In genomic region chrX:106707771-106708454, GRCh38 we compare ENCODE assay signal across 11 cellular contexts. TPM values are rescaled to one million over a fixed set of nuclear protein-coding genes. Genes with fewer than 3 reads are reported as not detected.
DNase-seq lines count a peak whose midpoint lies in the region; ATAC-seq, FAIRE-seq and TF ChIP-seq lines count a peak whose summit lies in the region.
"Had no signal": no experiment of that assay in that cellular context is flagged by ENCODE, and none has a peak within 500 bp of the region (broad histone marks: within the 10 kb centered on the region; RNA-seq: fewer than 3 reads in every experiment).

No MANE protein-coding gene starts in this region.

- FAIRE-seq in A549 (lab: Jason Lieb, UNC), result peak; percentile 98

- H3K4me3 ChIP-seq in A549 (no peak overlapping the region), hepatocyte (no peak overlapping the region)
- H3K4me3 ChIP-seq: suprapubic skin had no signal

- H3K27me3 ChIP-seq in hepatocyte, result no peaks in the 10 kb centered on the region
- H3K27me3 ChIP-seq: suprapubic skin had no signal

- POLR2A ChIA-PET in A549 (lab: Yijun Ruan, JAX), result no interaction called here

- no peaks in the 10 kb centered on the region for H4K20me1 ChIP-seq in hepatocyte (ENCODE audit: insufficient read depth, poor library complexity, severe bottlenecking)

- peak; percentile 99 for ATAC-seq in A549
- ATAC-seq in activated T-helper 17 cell treated with anti-CD3 and anti-CD28 coated beads, Interleukin-2, amount 50 U/mL, for 72 hours (replicated peaks), result peak; percentile 93

- no peak overlapping the region for H3K4me3 Mint-ChIP-seq in activated T-helper 17 cell treated with anti-CD3 and anti-CD28 coated beads, Interleukin-2, amount 50 U/mL, for 72 hours
- no peak overlapping the region for H3K4me3 Mint-ChIP-seq in osteocyte (ENCODE audit: unreplicated experiment)
- H3K4me3 Mint-ChIP-seq: mesothelial cell of epicardium had no signal

- no peak overlapping the region for H2AFZ ChIP-seq in hepatocyte

- TF ChIP-seq CTCF in A549 (IDR thresholded peaks at IDR 0.05) (no peak), hepatocyte (IDR thresholded peaks at IDR 0.05; ENCODE audit: poor library complexity) (no peak), osteocyte (IDR thresholded peaks at IDR 0.05) (no peak)

- no peaks in the 10 kb centered on the region for H3K36me3 Mint-ChIP-seq in activated T-helper 17 cell treated with anti-CD3 and anti-CD28 coated beads, Interleukin-2, amount 50 U/mL, for 72 hours (ENCODE audit: low read depth)
- H3K36me3 Mint-ChIP-seq in osteocyte (ENCODE audit: unreplicated experiment), result no peaks in the 10 kb centered on the region
- H3K36me3 Mint-ChIP-seq: mesothelial cell of epicardium had no signal

- H3K27ac ChIP-seq in A549, result peak overlapping the region; percentile 32; a peak in 1 of 6 replicates
- no peak overlapping the region for H3K27ac ChIP-seq in hepatocyte
- H3K27ac ChIP-seq: suprapubic skin had no signal

- no peak for TF ChIP-seq RAD21 in A549 (conservative IDR thresholded peaks at IDR 0.05 in 1 of 2, IDR thresholded peaks at IDR 0.05 in 1 of 2)

- TF ChIP-seq EP300 in A549 (IDR thresholded peaks at IDR 0.05), result no peak

- TF ChIP-seq POLR2A in A549 (IDR thresholded peaks at IDR 0.05; ENCODE audit: low read length), result no peak

- no peaks in the 10 kb centered on the region for H3K79me2 ChIP-seq in hepatocyte

- no peaks in the 10 kb centered on the region for H3K4me1 Mint-ChIP-seq in activated T-helper 17 cell treated with anti-CD3 and anti-CD28 coated beads, Interleukin-2, amount 50 U/mL, for 72 hours
- H3K4me1 Mint-ChIP-seq in osteocyte (ENCODE audit: unreplicated experiment), result no peaks in the 10 kb centered on the region
- H3K4me1 Mint-ChIP-seq: mesothelial cell of epicardium had no signal

- 10% methylated on average over 3 of the region's 3 CpGs for WGBS in A549 (ENCODE audit: missing lambda C conversion rate)
- WGBS in hepatocyte (ENCODE audit: low lambda C conversion rate, missing lambda C conversion rate), result 51% methylated on average over 3 of the region's 3 CpGs

- no peaks in the 10 kb centered on the region for H3K27me3 Mint-ChIP-seq in activated T-helper 17 cell treated with anti-CD3 and anti-CD28 coated beads, Interleukin-2, amount 50 U/mL, for 72 hours
- H3K27me3 Mint-ChIP-seq in osteocyte (ENCODE audit: unreplicated experiment), result no peaks in the 10 kb centered on the region

- peaks cover 13% of the 10 kb centered on the region for H3K4me1 ChIP-seq in A549
- H3K4me1 ChIP-seq in hepatocyte (ENCODE audit: insufficient read depth), result no peaks in the 10 kb centered on the region
- H3K4me1 ChIP-seq: suprapubic skin had no signal

- CTCF ChIA-PET in A549 (lab: Yijun Ruan, JAX), result interaction anchor here (0.7 kb wide), 1 partner anchor 11 kb away, joined by 3 read pairs; no protein-coding TSS in a partner anchor

- H3K4me2 ChIP-seq in A549 (peak overlapping the region; percentile 40), hepatocyte (no peak overlapping the region)

- no peaks in the 10 kb centered on the region for H3K36me3 ChIP-seq in hepatocyte (replicated peaks; ENCODE audit: insufficient read depth, low read depth)
- H3K36me3 ChIP-seq: suprapubic skin had no signal

- H3K9me3 ChIP-seq in A549 (no peaks in the 10 kb centered on the region), hepatocyte (ENCODE audit: low read depth) (no peaks in the 10 kb centered on the region)
- H3K9me3 ChIP-seq: suprapubic skin had no signal

- H3K27ac Mint-ChIP-seq in activated T-helper 17 cell treated with anti-CD3 and anti-CD28 coated beads, Interleukin-2, amount 50 U/mL, for 72 hours, result no peak overlapping the region
- H3K27ac Mint-ChIP-seq in osteocyte (ENCODE audit: unreplicated experiment), result no peak overlapping the region
- H3K27ac Mint-ChIP-seq: mesothelial cell of epicardium had no signal

- peak; percentile 21 to 55 for DNase-seq in A549 (ENCODE audit: low read depth in 1 of 2, low spot score in 1 of 2)
- DNase-seq in GM04504 (ENCODE audit: low read depth), result peak; percentile 74
- peak; percentile 26 for DNase-seq in hepatocyte (ENCODE audit: low spot score)
- DNase-seq in NCI-H2107 treated with DMSO at 0.1 percent for 48 hours (lab: John Stamatoyannopoulos, UW; ENCODE audit: unreplicated experiment), result no peak
- no peak for DNase-seq in osteocyte (ENCODE audit: extremely low spot score, unreplicated experiment)
- no peak for DNase-seq in DMS114 treated with DMSO at 0.1 percent for 48 hours (lab: John Stamatoyannopoulos, UW; ENCODE audit: unreplicated experiment)
- DNase-seq in activated naive CD4-positive, alpha-beta T cell treated with Interleukin-2 at 50 U/mL for 16 hours, result no peak
- DNase-seq: RPMI8226 had no signal

- H3K9me3 Mint-ChIP-seq in activated T-helper 17 cell treated with anti-CD3 and anti-CD28 coated beads, Interleukin-2, amount 50 U/mL, for 72 hours, result no peaks in the 10 kb centered on the region
- no peaks in the 10 kb centered on the region for H3K9me3 Mint-ChIP-seq in osteocyte (ENCODE audit: unreplicated experiment)

- H3K9me2 ChIP-seq in hepatocyte (replicated peaks; ENCODE audit: insufficient read depth), result no peaks in the 10 kb centered on the region

TF ChIP-seq in A549, 52 proteins besides CTCF, POLR2A, EP300 and RAD21:
- TF ChIP-seq ESRRA (IDR thresholded peaks at IDR 0.05; ENCODE audit: borderline replicate concordance, low read length) (no peak), TP53 (CRISPR knock-in tag; IDR thresholded peaks at IDR 0.05) (no peak), JUNB (IDR thresholded peaks at IDR 0.05) (peak; percentile 67), CBX2 (IDR thresholded peaks at IDR 0.05; ENCODE audit: borderline replicate concordance, low read depth) (no peak), ZSCAN20 (CRISPR knock-in tag; IDR thresholded peaks at IDR 0.05) (no peak), E2F6 (IDR thresholded peaks at IDR 0.05; ENCODE audit: borderline replicate concordance, low read depth) (no peak), NFE2L2 (conservative IDR thresholded peaks at IDR 0.05; ENCODE audit: low read length) (no peak), EHMT2 (IDR thresholded peaks at IDR 0.05; ENCODE audit: low read depth) (no peak), ZFP36 (IDR thresholded peaks at IDR 0.05; ENCODE audit: borderline replicate concordance, partially characterized antibody) (no peak), FOSB (CRISPR knock-in tag; IDR thresholded peaks at IDR 0.05) (no peak), FOSL2 (IDR thresholded peaks at IDR 0.05) (no peak), FOSL2 (CRISPR knock-in tag; IDR thresholded peaks at IDR 0.05) (peak; percentile 29; the same call in 1 of the 2 replicates), NR3C1 (IDR thresholded peaks at IDR 0.05) (no peak)

RNA-seq across cellular contexts. Expression of gene RNF128, which starts 18.6 kb away (rescaled TPM):
- polyA plus RNA-seq in A549 (2011; rRNA removed) (0.20 and 0.22 TPM in 2 replicates), A549 (2017; fragmentation: RNase III; extraction: RNeasy Plus Mini Kit Qiagen cat#74134 plus additional on column Dnase treatment) (0.11 to 0.28 TPM (median 0.14 TPM) in 3 replicates), hepatocyte (39.2 and 58.0 TPM in 2 replicates)
- 0.01 TPM in 1 of 2 replicates, not detected in the other for polyA plus RNA-seq in A549 (2012; cell fraction: cytosol; rRNA removed)
- polyA plus RNA-seq in A549 (2012; cell fraction: nucleus; rRNA removed), result 0.01 TPM in 1 of 2 replicates, not detected in the other
- polyA minus RNA-seq in A549 (2011; rRNA and poly(A)+ RNA removed), result 0.12 and 0.34 TPM in 2 replicates
- not detected for total RNA-seq in activated T-helper 17 cell treated with anti-CD3 and anti-CD28 coated beads, Interleukin-2, amount 50 U/mL, for 72 hours
- total RNA-seq in hepatocyte (95.0 and 101 TPM in 2 replicates), osteocyte (not detected in 2 replicates)

Comparison
In these comparisons a context has a peak if more than half of its experiments do, and no peak if none do; other contexts are left out.
1. DNase-seq: peak in A549 (2 of 2), GM04504 (single experiment) and hepatocyte (single experiment); none in NCI-H2107 treated with DMSO at 0.1 percent for 48 hours (single experiment), osteocyte (single experiment), DMS114 treated with DMSO at 0.1 percent for 48 hours (single experiment) and activated naive CD4-positive, alpha-beta T cell treated with Interleukin-2 at 50 U/mL for 16 hours (single experiment).
2. RNA of gene RNF128, which starts 18.6 kb away (total RNA-seq): 95.0 to 101 TPM in hepatocyte; not detected in osteocyte and not detected in activated T-helper 17 cell treated with anti-CD3 and anti-CD28 coated beads, Interleukin-2, amount 50 U/mL, for 72 hours; every median in the first group is over 10 times any median in the second.